Comparison of ENCODE assay signal across 21 cellular contexts in genomic region chr11:85977751-85978160, GRCh38.
DNase-seq lines count a peak whose midpoint lies in the region; ATAC-seq, FAIRE-seq and TF ChIP-seq lines count a peak whose summit lies in the region.
"Had no signal": no experiment of that assay in that cellular context is flagged by ENCODE, and none has a peak within 500 bp of the region (broad histone marks: within the 10 kb centered on the region; RNA-seq: fewer than 3 reads in every experiment).

No MANE protein-coding gene starts in this region.

- FAIRE-seq in GM12891 (lab: Jason Lieb, UNC) (peak; percentile 75), K562 (lab: Jason Lieb, UNC) (no peak)

- CTCF ChIA-PET in K562 (lab: Yijun Ruan, JAX; ENCODE audit: low intra/inter-chr PET ratio) = no interaction called here

- H4K20me1 ChIP-seq in K562 (replicated peaks; ENCODE audit: control insufficient read depth, insufficient read depth, low read length) = no peaks in the 10 kb centered on the region

- peaks cover 95% of the 10 kb centered on the region for H3K36me3 ChIP-seq in K562 (ENCODE audit: control insufficient read depth, insufficient read depth, low read length)

- peaks cover 1% of the 10 kb centered on the region for H3K4me1 Mint-ChIP-seq in progenitor cell of endocrine pancreas (ENCODE audit: low read depth)
- H3K4me1 Mint-ChIP-seq: neural progenitor cell had no signal

- H3K4me1 ChIP-seq in K562 (replicated peaks in 1 of 2; ENCODE audit: control insufficient read depth in 2 of 2, insufficient read depth in 2 of 2, low read length in 2 of 2) = no peaks in the 10 kb centered on the region
- H3K4me1 ChIP-seq: neural progenitor cell, SJSA1 had no signal

- no peak overlapping the region for H3K9ac ChIP-seq in K562 (ENCODE audit: insufficient read depth in 1 of 2, low read depth in 2 of 2, low read length in 2 of 2)
- H3K9ac ChIP-seq: neural progenitor cell had no signal

- peak overlapping the region; percentile 65 for H3K27ac Mint-ChIP-seq in progenitor cell of endocrine pancreas
- H3K27ac Mint-ChIP-seq: neural progenitor cell had no signal

- no peaks in the 10 kb centered on the region for H3K9me3 ChIP-seq in K562 (replicated peaks; ENCODE audit: control insufficient read depth, insufficient read depth, low read depth, low read length)
- H3K9me3 ChIP-seq: ascending aorta, heart right ventricle, SJSA1 had no signal

- H3K27me3 Mint-ChIP-seq in progenitor cell of endocrine pancreas = no peaks in the 10 kb centered on the region
- H3K27me3 Mint-ChIP-seq: activated CD8-positive, alpha-beta memory T cell treated with anti-CD3 and anti-CD28 coated beads, Interleukin-2, amount 10 ng/mL, durations not matched to agents 7 days and 5 days had no signal

- no peaks in the 10 kb centered on the region for H3K9me1 ChIP-seq in K562 (ENCODE audit: control insufficient read depth, insufficient read depth, low read length)

- peaks cover 5% of the 10 kb centered on the region for H3K36me3 Mint-ChIP-seq in progenitor cell of endocrine pancreas (ENCODE audit: insufficient read depth)

- in situ Hi-C loops in K562 (cut with MboI) (no loop called here), KBM-7 (cut with MboI; ENCODE audit: low pct_unique_long_range_greater_than_20kb, low sequenced_read_pairs) (no loop called here)

- intact Hi-C loops in K562 (cut with micrococcal nuclease) = no loop called here

- POLR2A ChIA-PET in K562 (lab: Yijun Ruan, JAX) = no interaction called here

- ATAC-seq in K562 (no peak), GM21717 (IDR thresholded peaks at IDR 0.05; ENCODE audit: unreplicated experiment) (no peak)
- ATAC-seq: activated CD8-positive, alpha-beta memory T cell treated with anti-CD3 and anti-CD28 coated beads, Interleukin-2, amount 10 ng/mL, durations not matched to agents 7 days and 5 days had no signal

- H3K4me3 ChIP-seq in K562 = no peak overlapping the region
- H3K4me3 ChIP-seq: ascending aorta, heart right ventricle, neural progenitor cell, SJSA1 had no signal

- no peaks in the 10 kb centered on the region for H3K9me3 Mint-ChIP-seq in progenitor cell of endocrine pancreas (ENCODE audit: low read depth)
- H3K9me3 Mint-ChIP-seq: neural progenitor cell had no signal

- DNase-seq in GM12891 (ENCODE audit: insufficient read length, low spot score) (no peak), K562 (ENCODE audit: extremely low read depth in 1 of 4, low spot score in 3 of 4) (no peak), globus pallidus (ENCODE audit: low spot score) (peak; percentile 37), progenitor cell of endocrine pancreas (ENCODE audit: low spot score, unreplicated experiment) (no peak), glomerular visceral epithelial cell (ENCODE audit: extremely low spot score) (no peak), KBM-7 (no peak), AG08395 (ENCODE audit: low spot score) (no peak)
- DNase-seq: activated CD4-positive, CD25-positive, alpha-beta regulatory T cell; activated CD8-positive, alpha-beta memory T cell treated with anti-CD3 and anti-CD28 coated beads, Interleukin-2, amount 10 ng/mL, durations not matched to agents 7 days and 5 days; activated gamma-delta T cell; AML-193; GOT3; heart right ventricle; NCI-H2081 treated with DMSO at 0.1 percent for 48 hours; NCI-H526 treated with DMSO at 0.1 percent for 48 hours; OCI-M1 had no signal

- TF ChIP-seq CTCF in K562 (IDR thresholded peaks at IDR 0.05 in 2 of 3, conservative IDR thresholded peaks at IDR 0.05 in 1 of 3; ENCODE audit: insufficient read depth in 2 of 3, low read depth in 1 of 3, low read length in 3 of 3) = no peak
- no peak for TF ChIP-seq CTCF in progenitor cell of endocrine pancreas (IDR thresholded peaks at IDR 0.05; ENCODE audit: unreplicated experiment)

- no peak overlapping the region for H3K27ac ChIP-seq in K562 (ENCODE audit: extremely low read depth, low read depth, low read length)
- H3K27ac ChIP-seq: epithelial cell of prostate, neural progenitor cell, SJSA1 had no signal

- no peak for TF ChIP-seq EP300 in K562 (IDR thresholded peaks at IDR 0.05; ENCODE audit: low read length)

- H3K27me3 ChIP-seq in K562 (ENCODE audit: control insufficient read depth in 2 of 2, insufficient read depth in 2 of 2, low read length in 2 of 2) = no peaks in the 10 kb centered on the region
- H3K27me3 ChIP-seq: ascending aorta, heart right ventricle, neural progenitor cell, SJSA1 had no signal

- TF ChIP-seq RAD21 in K562 (CRISPR knock-in tag; conservative IDR thresholded peaks at IDR 0.05 in 1 of 2, IDR thresholded peaks at IDR 0.05 in 1 of 2) = no peak

- H2AFZ ChIP-seq in K562 (ENCODE audit: low read depth, low read length) = no peak overlapping the region
- H2AFZ ChIP-seq: neural progenitor cell had no signal

- BruUV-seq in K562 (replicated peaks; lab: Mats Ljungman, UMichigan) = no TSS peak

- WGBS in K562 (ENCODE audit: insufficient coverage, low coverage, missing lambda C conversion rate) = 96% methylated on average over 4 of the region's 4 CpGs

- TF ChIP-seq POLR2A in GM12891 (IDR thresholded peaks at IDR 0.05; ENCODE audit: low read depth, low read length) = no peak
- TF ChIP-seq POLR2A in K562 (conservative IDR thresholded peaks at IDR 0.05) = no peak

- H3K79me2 ChIP-seq in K562 (ENCODE audit: control insufficient read depth, insufficient read depth, low read length) = peaks cover 63% of the 10 kb centered on the region

- H3K4me2 ChIP-seq in K562 (ENCODE audit: insufficient read depth, low read length) = no peak overlapping the region
- H3K4me2 ChIP-seq: neural progenitor cell had no signal

- no peak overlapping the region for H3K4me3 Mint-ChIP-seq in progenitor cell of endocrine pancreas (ENCODE audit: low read depth)
- H3K4me3 Mint-ChIP-seq: activated CD8-positive, alpha-beta memory T cell treated with anti-CD3 and anti-CD28 coated beads, Interleukin-2, amount 10 ng/mL, durations not matched to agents 7 days and 5 days; neural progenitor cell had no signal

TF ChIP-seq in GM12891, 5 proteins besides CTCF, POLR2A, EP300 and RAD21:
- TF ChIP-seq TAF1 (IDR thresholded peaks at IDR 0.05; ENCODE audit: low read depth, low read length) (no peak), PAX5 (IDR thresholded peaks at IDR 0.05; ENCODE audit: insufficient read depth, low read length, severe bottlenecking) (no peak), SPI1 (IDR thresholded peaks at IDR 0.05; ENCODE audit: low read depth, low read length) (no peak), POLR2AphosphoS5 (IDR thresholded peaks at IDR 0.05; ENCODE audit: low read depth, low read length) (no peak), POU2F2 (IDR thresholded peaks at IDR 0.05; ENCODE audit: low read depth, low read length) (no peak)

TF ChIP-seq in K562, 482 proteins besides CTCF, POLR2A, EP300 and RAD21:
- no peak for TF ChIP-seq KDM5B (IDR thresholded peaks at IDR 0.05; ENCODE audit: insufficient replicate concordance, low read depth, low read length)
- TF ChIP-seq RBM22 (IDR thresholded peaks at IDR 0.05; ENCODE audit: low read depth, low read length, poor library complexity, severe bottlenecking) = peak; percentile 15
